Comparison of ENCODE assay signal across 8 cellular contexts in genomic region chr9:108142504-108143201, GRCh38.
A peak's percentile ranks its signal among the peaks of the same experiment; 100 is the strongest.
DNase-seq lines count a peak whose midpoint lies in the region; ATAC-seq and TF ChIP-seq lines count a peak whose summit lies in the region.

No MANE protein-coding gene starts in this region.

- no peak overlapping the region for H3K4me3 Mint-ChIP-seq in CD4-positive, alpha-beta T cell

- CTCF ChIA-PET in CD4-positive, alpha-beta T cell (lab: Charles Lee): no interaction called here

- POLR2A ChIA-PET in CD4-positive, alpha-beta T cell (lab: Charles Lee): no interaction called here

- H3K27ac ChIP-seq in transverse colon: peak overlapping the region; percentile 69 to 83 (median 76)
- H3K27ac ChIP-seq in CD4-positive, alpha-beta T cell (ENCODE audit: low read depth, low read length): no peak overlapping the region

- peak; percentile 86 for TF ChIP-seq EP300 in transverse colon (IDR thresholded peaks at IDR 0.05; ENCODE audit: low read depth)

- WGBS in transverse colon (ENCODE audit: low coverage in 1 of 2), 2 donors: 8 to 19% methylated on average over 2 to 10 of the region's 10 CpGs

- H3K4me1 Mint-ChIP-seq in CD4-positive, alpha-beta T cell (ENCODE audit: low read depth): no peaks in the 10 kb centered on the region

- peak; percentile 100 for ATAC-seq in mucosa of descending colon
- no peak for ATAC-seq in CD4-positive, alpha-beta T cell (ENCODE audit: poor library complexity)

- H3K4me1 ChIP-seq in NT2/D1 (ENCODE audit: insufficient read depth, insufficient read length) (peaks cover 4% of the 10 kb centered on the region), mucosa of descending colon (ENCODE audit: low read depth) (no peaks in the 10 kb centered on the region), transverse colon (peaks cover 13 to 21% (median 17%) of the 10 kb centered on the region in 4 donors)

- no peaks in the 10 kb centered on the region for H3K27me3 Mint-ChIP-seq in CD4-positive, alpha-beta T cell

- peaks cover 11% of the 10 kb centered on the region for H3K9me3 Mint-ChIP-seq in CD4-positive, alpha-beta T cell

- no peaks in the 10 kb centered on the region for H3K36me3 ChIP-seq in NT2/D1 (ENCODE audit: insufficient read depth, insufficient read length, low read length)
- H3K36me3 ChIP-seq in mucosa of descending colon (ENCODE audit: low read depth): no peaks in the 10 kb centered on the region
- no peaks in the 10 kb centered on the region for H3K36me3 ChIP-seq in transverse colon

- in situ Hi-C loops in transverse colon (cut with MboI; ENCODE audit: low pct_ligation_motif_present in 1 of 4, low pct_unique_long_range_greater_than_20kb in 1 of 4, low sequenced_read_pairs in 3 of 4): no loop called here

- TF ChIP-seq CTCF in mucosa of descending colon (IDR thresholded peaks at IDR 0.05): no peak
- TF ChIP-seq CTCF in transverse colon (IDR thresholded peaks at IDR 0.05): peak in 3 of 5 experiments; percentile 5 to 41 (median 29)
- no peak for TF ChIP-seq CTCF in CD4-positive, alpha-beta T cell (IDR thresholded peaks at IDR 0.05)

- H3K4me3 ChIP-seq in NT2/D1 (ENCODE audit: insufficient read length, low read depth) (no peak overlapping the region), mucosa of descending colon (no peak overlapping the region), transverse colon (no peak overlapping the region)

- H3K9ac ChIP-seq in NT2/D1 (ENCODE audit: insufficient read length, low read depth): no peak overlapping the region

- DNase-seq in NT2/D1 (ENCODE audit: low read depth, low spot score) (peak; percentile 75), fibroblast of gingiva (ENCODE audit: low read depth) (peak; percentile 99), mucosa of descending colon (peak; percentile 79 to 88 (median 82)), transverse colon (peak; percentile 85), NCI-H1105 treated with DMSO at 0.1 percent for 48 hours (lab: John Stamatoyannopoulos, UW) (no peak), GM19240 (ENCODE audit: insufficient read length, low spot score) (no peak)
- no peak for DNase-seq in CD4-positive, alpha-beta T cell
- no peak for DNase-seq in activated CD4-positive, alpha-beta T cell treated with anti-CD3 and anti-CD28 coated beads, Interleukin-2, amount 50 U/mL, for 4 hours

- no peaks in the 10 kb centered on the region for H3K9me3 ChIP-seq in NT2/D1 (ENCODE audit: insufficient read depth, low read length)
- no peaks in the 10 kb centered on the region for H3K9me3 ChIP-seq in mucosa of descending colon
- H3K9me3 ChIP-seq in transverse colon: no peaks in the 10 kb centered on the region
- H3K9me3 ChIP-seq in CD4-positive, alpha-beta T cell (ENCODE audit: control insufficient read depth, low read length): no peaks in the 10 kb centered on the region

- no peak for TF ChIP-seq POLR2A in transverse colon (IDR thresholded peaks at IDR 0.05)

- H3K27me3 ChIP-seq in NT2/D1 (ENCODE audit: insufficient read depth, insufficient read length) (no peaks in the 10 kb centered on the region), transverse colon (no peaks in the 10 kb centered on the region)
- H3K27me3 ChIP-seq in CD4-positive, alpha-beta T cell (ENCODE audit: control insufficient read depth, insufficient read depth, low read length): no peaks in the 10 kb centered on the region

- intact Hi-C loops in mucosa of descending colon (cut with DNase I, micrococcal nuclease): no loop called here
- intact Hi-C loops in transverse colon (cut with DNase I; ENCODE audit: low total_unique reads): loop anchor here (5.0 to 10.0 kb wide), 2 partner anchors 90 to 658 kb away; partner anchors contain the start of gene KLF4
- intact Hi-C loops in CD4-positive, alpha-beta T cell (cut with DNase I, micrococcal nuclease): no loop called here

- no peak overlapping the region for H3K27ac Mint-ChIP-seq in CD4-positive, alpha-beta T cell

- no peaks in the 10 kb centered on the region for H3K36me3 Mint-ChIP-seq in CD4-positive, alpha-beta T cell (ENCODE audit: low read depth)

Comparison
In these comparisons a context has a peak if more than half of its experiments do, and no peak if none do; other contexts are left out.
1. DNase-seq: peak in NT2/D1 (single experiment), fibroblast of gingiva (single experiment), mucosa of descending colon (3 of 3) and transverse colon (single experiment); none in NCI-H1105 treated with DMSO at 0.1 percent for 48 hours (single experiment), CD4-positive, alpha-beta T cell (0 of 10), activated CD4-positive, alpha-beta T cell treated with anti-CD3 and anti-CD28 coated beads, Interleukin-2, amount 50 U/mL, for 4 hours (0 of 2) and GM19240 (single experiment).
2. CTCF ChIP-seq: peak in transverse colon (3 of 5); none in mucosa of descending colon (single experiment) and CD4-positive, alpha-beta T cell (single experiment).